Comparison of ENCODE assay signal across 12 cellular contexts in genomic region chr5:56900395-56900794, GRCh38. TPM values are rescaled to one million over a fixed set of nuclear protein-coding genes. Genes with fewer than 3 reads are reported as not detected.
DNase-seq lines count a peak whose midpoint lies in the region; ATAC-seq and TF ChIP-seq lines count a peak whose summit lies in the region.
"Had no signal": no experiment of that assay in that cellular context is flagged by ENCODE, and none has a peak within 500 bp of the region (broad histone marks: within the 10 kb centered on the region; RNA-seq: fewer than 3 reads in every experiment).

No MANE protein-coding gene starts in this region.

- peak; percentile 29 for ATAC-seq in left lung
- ATAC-seq in HG03460 (IDR thresholded peaks at IDR 0.05; ENCODE audit: unreplicated experiment) = no peak
- no peak for ATAC-seq in HG03442 (IDR thresholded peaks at IDR 0.05; ENCODE audit: unreplicated experiment)

- peaks cover 23% of the 10 kb centered on the region for H3K36me3 Mint-ChIP-seq in Caco-2 (ENCODE audit: insufficient read depth, unreplicated experiment)

- H3K9me2 ChIP-seq in Loucy (replicated peaks; ENCODE audit: low read depth, low read length) = no peaks in the 10 kb centered on the region

- no peak for TF ChIP-seq CTCF in Loucy (conservative IDR thresholded peaks at IDR 0.05; ENCODE audit: low read length)
- TF ChIP-seq CTCF in left lung (IDR thresholded peaks at IDR 0.05) = no peak
- TF ChIP-seq CTCF in Caco-2 (IDR thresholded peaks at IDR 0.05; ENCODE audit: insufficient read depth in 1 of 2, low read depth in 1 of 2, low read length in 1 of 2, severe bottlenecking in 1 of 2, unreplicated experiment in 1 of 2) = no peak

- H3K27ac ChIP-seq in left lung = no peak overlapping the region
- H3K27ac ChIP-seq: coronary artery, SK-N-MC had no signal

- H3K4me1 Mint-ChIP-seq in Caco-2 (ENCODE audit: low read depth, unreplicated experiment) = no peaks in the 10 kb centered on the region

- POLR2A ChIA-PET in Caco-2 (lab: Charles Lee) = no interaction called here

- H3K27ac Mint-ChIP-seq in Caco-2 (ENCODE audit: unreplicated experiment) = no peak overlapping the region

- peak overlapping the region; percentile 17 for H3K4me2 ChIP-seq in Loucy (ENCODE audit: low read depth, low read length, poor library complexity, severe bottlenecking)

- intact Hi-C loops in left lung (cut with DNase I) (no loop called here), Caco-2 (cut with micrococcal nuclease; ENCODE audit: unreplicated experiment) (loop anchor here (1.0 to 10.0 kb wide), 4 partner anchors 182 to 1564 kb away; partner anchors contain the start of gene PLK2)

- no peaks in the 10 kb centered on the region for H3K79me2 ChIP-seq in Loucy (ENCODE audit: insufficient read depth, low read length)

- H3K27me3 ChIP-seq in Loucy (ENCODE audit: insufficient read depth, low read length, poor library complexity, severe bottlenecking) = no peaks in the 10 kb centered on the region
- no peaks in the 10 kb centered on the region for H3K27me3 ChIP-seq in left lung
- H3K27me3 ChIP-seq in Caco-2 (replicated peaks; ENCODE audit: control insufficient read depth, insufficient read depth, low read length) = no peaks in the 10 kb centered on the region

- H3K9me3 ChIP-seq in Loucy (ENCODE audit: insufficient read depth, low read depth, low read length) (no peaks in the 10 kb centered on the region), left lung (no peaks in the 10 kb centered on the region), Caco-2 (no peaks in the 10 kb centered on the region)

- no peaks in the 10 kb centered on the region for H3K27me3 Mint-ChIP-seq in Caco-2 (ENCODE audit: insufficient read depth, unreplicated experiment)

- H3K9ac ChIP-seq in Loucy (ENCODE audit: low read depth, low read length, poor library complexity, severe bottlenecking) = no peak overlapping the region

- H4K20me1 ChIP-seq in Loucy (ENCODE audit: insufficient read depth, low read length, poor library complexity, severe bottlenecking) = no peaks in the 10 kb centered on the region

- CTCF ChIA-PET in Caco-2 (lab: Charles Lee) = interaction anchor here (0.9 to 4.4 kb wide), 3 partner anchors 10 to 238 kb away, joined by 4 to 29 read pairs (median 7); no protein-coding TSS in a partner anchor

- H3K36me3 ChIP-seq in Loucy (ENCODE audit: insufficient read depth, low read length) = peaks cover 3% of the 10 kb centered on the region; the same call in 1 of the 2 replicates
- H3K36me3 ChIP-seq in left lung = no peaks in the 10 kb centered on the region
- peaks cover 2% of the 10 kb centered on the region; the same call in 1 of the 2 replicates for H3K36me3 ChIP-seq in Caco-2 (ENCODE audit: control insufficient read depth, insufficient read depth, low read length)

- H3F3A ChIP-seq in Loucy (ENCODE audit: low read depth) = no peaks in the 10 kb centered on the region

- H3K4me3 ChIP-seq in Loucy (ENCODE audit: low read length, poor library complexity, severe bottlenecking) (no peak overlapping the region), left lung (no peak overlapping the region), Caco-2 (ENCODE audit: low read depth, low read length) (no peak overlapping the region)
- H3K4me3 ChIP-seq: coronary artery, SK-N-MC had no signal

- no peak overlapping the region for H2AFZ ChIP-seq in Loucy (ENCODE audit: low read length)

- H3K9me3 Mint-ChIP-seq in Caco-2 (ENCODE audit: unreplicated experiment) = no peaks in the 10 kb centered on the region

- H3K4me1 ChIP-seq in Loucy (ENCODE audit: insufficient read depth, low read length, poor library complexity, severe bottlenecking) = no peaks in the 10 kb centered on the region
- peaks cover 0 to 5% of the 10 kb centered on the region in 2 donors for H3K4me1 ChIP-seq in left lung
- H3K4me1 ChIP-seq in Caco-2 = peaks cover 5% of the 10 kb centered on the region; the same call in 1 of the 2 replicates

- DNase-seq in ELR (ENCODE audit: low read depth) (peak; percentile 56), astrocyte of the hippocampus (ENCODE audit: low read depth, low spot score) (peak; percentile 40), left lung (no peak), H4 (ENCODE audit: low spot score) (no peak), Caco-2 (no peak)
- DNase-seq: activated effector memory CD4-positive, alpha-beta T cell treated with anti-CD3 and anti-CD28 coated beads, Interleukin-2, amount 50 U/mL, for 16 hours; NCI-H1417 treated with DMSO at 0.1 percent for 48 hours had no signal

- no TSS peak for BruUV-seq in Caco-2 (replicated peaks; lab: Mats Ljungman, UMichigan)

- H3K4me3 Mint-ChIP-seq in Caco-2 (ENCODE audit: unreplicated experiment) = no peak overlapping the region

RNA-seq across cellular contexts. Expression of gene SETD9, which starts 9.0 kb away (rescaled TPM):
- 10 to 100 TPM in 1 of 2 donors, 1 to 10 TPM in 1; 5.2 to 11.3 TPM for total RNA-seq in left lung
- total RNA-seq in H4 (2014; rRNA removed; shearing (Covaris generic)) = 24.5 and 29.1 TPM in 2 replicates
- total RNA-seq in Caco-2 (2022) = 10.5 and 13.1 TPM in 2 replicates

RNA-seq across cellular contexts. Expression of gene MIER3, which starts 51.5 kb away (rescaled TPM):
- 10 to 100 TPM; 16.6 to 18.5 TPM for total RNA-seq in left lung
- 47.1 and 51.8 TPM in 2 replicates for total RNA-seq in H4 (2014; rRNA removed; shearing (Covaris generic))
- 52.7 and 54.0 TPM in 2 replicates for total RNA-seq in Caco-2 (2022)

Comparison
In these comparisons a context has a peak if more than half of its experiments do, and no peak if none do; other contexts are left out.
1. DNase-seq: peak in ELR (single experiment) and astrocyte of the hippocampus (single experiment); none in left lung (0 of 2), H4 (single experiment) and Caco-2 (0 of 2).